Comparison of ENCODE assay signal across 1 cellular context in the genomic region with DNA sequence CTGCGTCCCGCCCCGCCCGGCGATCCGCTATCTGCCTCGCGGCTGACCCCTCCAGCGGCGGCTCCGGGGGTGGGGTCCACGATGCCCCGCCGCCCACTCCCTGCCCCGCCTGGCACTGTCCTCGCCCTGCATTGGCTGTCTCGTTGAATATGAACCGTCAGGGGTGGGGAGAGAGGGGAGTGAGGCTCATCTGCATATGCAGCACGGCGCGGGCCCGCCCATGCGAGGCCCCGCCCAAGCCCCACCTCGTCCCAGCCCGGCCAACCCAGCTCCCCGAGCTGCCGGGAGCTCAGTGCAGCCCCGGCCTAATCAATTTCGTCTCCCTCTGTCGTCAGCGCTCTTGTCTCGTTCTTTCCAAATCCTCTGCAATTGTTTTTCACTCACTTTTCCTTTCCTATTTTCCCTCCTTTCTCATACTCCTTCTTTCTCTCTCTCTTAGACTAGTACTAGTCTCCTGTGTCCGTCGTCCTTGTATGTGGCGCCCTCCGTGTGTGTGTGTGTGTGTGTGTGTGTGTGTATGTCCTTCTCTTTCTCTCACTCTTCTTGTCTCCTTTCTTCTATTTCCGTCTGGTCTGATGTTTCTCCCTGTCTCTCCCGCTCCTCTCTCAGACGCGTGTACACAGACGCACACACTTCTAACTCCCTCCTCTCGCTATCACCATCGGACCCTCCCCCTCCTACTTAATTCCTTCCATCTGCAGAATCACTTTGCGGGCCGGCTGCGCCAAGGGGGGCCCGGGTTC.
A peak's percentile ranks its signal among the peaks of the same experiment; 100 is the strongest.
TF ChIP-seq lines count a peak whose summit lies in the region.

No MANE protein-coding gene starts in this region.

TF ChIP-seq in K562, 482 proteins besides CTCF, POLR2A, EP300 and RAD21 (continued from another document and continues in another):
- no peak for TF ChIP-seq MED1 (CRISPR knock-in tag; IDR thresholded peaks at IDR 0.05; ENCODE audit: borderline replicate concordance)
- TF ChIP-seq RBM34 (IDR thresholded peaks at IDR 0.05; ENCODE audit: borderline replicate concordance, insufficient read depth, low read length) = no peak
- no peak for TF ChIP-seq TAF15 (IDR thresholded peaks at IDR 0.05; ENCODE audit: low read depth, low read length)
- no peak for TF ChIP-seq TGIF2 (CRISPR knock-in tag; IDR thresholded peaks at IDR 0.05)
- TF ChIP-seq, protein P1, sequence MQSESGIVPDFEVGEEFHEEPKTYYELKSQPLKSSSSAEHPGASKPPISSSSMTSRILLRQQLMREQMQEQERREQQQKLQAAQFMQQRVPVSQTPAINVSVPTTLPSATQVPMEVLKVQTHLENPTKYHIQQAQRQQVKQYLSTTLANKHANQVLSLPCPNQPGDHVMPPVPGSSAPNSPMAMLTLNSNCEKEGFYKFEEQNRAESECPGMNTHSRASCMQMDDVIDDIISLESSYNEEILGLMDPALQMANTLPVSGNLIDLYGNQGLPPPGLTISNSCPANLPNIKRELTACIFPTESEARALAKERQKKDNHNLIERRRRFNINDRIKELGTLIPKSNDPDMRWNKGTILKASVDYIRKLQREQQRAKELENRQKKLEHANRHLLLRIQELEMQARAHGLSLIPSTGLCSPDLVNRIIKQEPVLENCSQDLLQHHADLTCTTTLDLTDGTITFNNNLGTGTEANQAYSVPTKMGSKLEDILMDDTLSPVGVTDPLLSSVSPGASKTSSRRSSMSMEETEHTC (IDR thresholded peaks at IDR 0.05) = no peak
- no peak for TF ChIP-seq KAT7 (CRISPR knock-in tag; IDR thresholded peaks at IDR 0.05; ENCODE audit: borderline replicate concordance)
- TF ChIP-seq EGR1 (conservative IDR thresholded peaks at IDR 0.05) = peak; percentile 98
- TF ChIP-seq, protein P2, sequence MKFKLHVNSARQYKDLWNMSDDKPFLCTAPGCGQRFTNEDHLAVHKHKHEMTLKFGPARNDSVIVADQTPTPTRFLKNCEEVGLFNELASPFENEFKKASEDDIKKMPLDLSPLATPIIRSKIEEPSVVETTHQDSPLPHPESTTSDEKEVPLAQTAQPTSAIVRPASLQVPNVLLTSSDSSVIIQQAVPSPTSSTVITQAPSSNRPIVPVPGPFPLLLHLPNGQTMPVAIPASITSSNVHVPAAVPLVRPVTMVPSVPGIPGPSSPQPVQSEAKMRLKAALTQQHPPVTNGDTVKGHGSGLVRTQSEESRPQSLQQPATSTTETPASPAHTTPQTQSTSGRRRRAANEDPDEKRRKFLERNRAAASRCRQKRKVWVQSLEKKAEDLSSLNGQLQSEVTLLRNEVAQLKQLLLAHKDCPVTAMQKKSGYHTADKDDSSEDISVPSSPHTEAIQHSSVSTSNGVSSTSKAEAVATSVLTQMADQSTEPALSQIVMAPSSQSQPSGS (CRISPR knock-in tag; IDR thresholded peaks at IDR 0.05) = no peak
- TF ChIP-seq HMGN3 (IDR thresholded peaks at IDR 0.05; ENCODE audit: borderline replicate concordance, extremely low read depth, insufficient read length, low read depth, low read length) = peak; percentile 95
- TF ChIP-seq, protein P3, sequence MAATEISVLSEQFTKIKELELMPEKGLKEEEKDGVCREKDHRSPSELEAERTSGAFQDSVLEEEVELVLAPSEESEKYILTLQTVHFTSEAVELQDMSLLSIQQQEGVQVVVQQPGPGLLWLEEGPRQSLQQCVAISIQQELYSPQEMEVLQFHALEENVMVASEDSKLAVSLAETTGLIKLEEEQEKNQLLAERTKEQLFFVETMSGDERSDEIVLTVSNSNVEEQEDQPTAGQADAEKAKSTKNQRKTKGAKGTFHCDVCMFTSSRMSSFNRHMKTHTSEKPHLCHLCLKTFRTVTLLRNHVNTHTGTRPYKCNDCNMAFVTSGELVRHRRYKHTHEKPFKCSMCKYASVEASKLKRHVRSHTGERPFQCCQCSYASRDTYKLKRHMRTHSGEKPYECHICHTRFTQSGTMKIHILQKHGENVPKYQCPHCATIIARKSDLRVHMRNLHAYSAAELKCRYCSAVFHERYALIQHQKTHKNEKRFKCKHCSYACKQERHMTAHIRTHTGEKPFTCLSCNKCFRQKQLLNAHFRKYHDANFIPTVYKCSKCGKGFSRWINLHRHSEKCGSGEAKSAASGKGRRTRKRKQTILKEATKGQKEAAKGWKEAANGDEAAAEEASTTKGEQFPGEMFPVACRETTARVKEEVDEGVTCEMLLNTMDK (IDR thresholded peaks at IDR 0.05; ENCODE audit: borderline replicate concordance, insufficient read depth, low read depth, low read length, poor library complexity, severe bottlenecking) = no peak
- peak; percentile 99 for TF ChIP-seq DNMT1 (IDR thresholded peaks at IDR 0.05)
- no peak for TF ChIP-seq POLR2AphosphoS2 (IDR thresholded peaks at IDR 0.05; ENCODE audit: low read length)
- TF ChIP-seq, protein P4, sequence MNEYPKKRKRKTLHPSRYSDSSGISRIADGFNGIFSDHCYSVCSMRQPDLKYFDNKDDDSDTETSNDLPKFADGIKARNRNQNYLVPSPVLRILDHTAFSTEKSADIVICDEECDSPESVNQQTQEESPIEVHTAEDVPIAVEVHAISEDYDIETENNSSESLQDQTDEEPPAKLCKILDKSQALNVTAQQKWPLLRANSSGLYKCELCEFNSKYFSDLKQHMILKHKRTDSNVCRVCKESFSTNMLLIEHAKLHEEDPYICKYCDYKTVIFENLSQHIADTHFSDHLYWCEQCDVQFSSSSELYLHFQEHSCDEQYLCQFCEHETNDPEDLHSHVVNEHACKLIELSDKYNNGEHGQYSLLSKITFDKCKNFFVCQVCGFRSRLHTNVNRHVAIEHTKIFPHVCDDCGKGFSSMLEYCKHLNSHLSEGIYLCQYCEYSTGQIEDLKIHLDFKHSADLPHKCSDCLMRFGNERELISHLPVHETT (CRISPR knock-in tag; conservative IDR thresholded peaks at IDR 0.05 in 1 of 2, IDR thresholded peaks at IDR 0.05 in 1 of 2) = no peak
- TF ChIP-seq FOSL1 (tag; conservative IDR thresholded peaks at IDR 0.05) = no peak
- TF ChIP-seq, protein P5, sequence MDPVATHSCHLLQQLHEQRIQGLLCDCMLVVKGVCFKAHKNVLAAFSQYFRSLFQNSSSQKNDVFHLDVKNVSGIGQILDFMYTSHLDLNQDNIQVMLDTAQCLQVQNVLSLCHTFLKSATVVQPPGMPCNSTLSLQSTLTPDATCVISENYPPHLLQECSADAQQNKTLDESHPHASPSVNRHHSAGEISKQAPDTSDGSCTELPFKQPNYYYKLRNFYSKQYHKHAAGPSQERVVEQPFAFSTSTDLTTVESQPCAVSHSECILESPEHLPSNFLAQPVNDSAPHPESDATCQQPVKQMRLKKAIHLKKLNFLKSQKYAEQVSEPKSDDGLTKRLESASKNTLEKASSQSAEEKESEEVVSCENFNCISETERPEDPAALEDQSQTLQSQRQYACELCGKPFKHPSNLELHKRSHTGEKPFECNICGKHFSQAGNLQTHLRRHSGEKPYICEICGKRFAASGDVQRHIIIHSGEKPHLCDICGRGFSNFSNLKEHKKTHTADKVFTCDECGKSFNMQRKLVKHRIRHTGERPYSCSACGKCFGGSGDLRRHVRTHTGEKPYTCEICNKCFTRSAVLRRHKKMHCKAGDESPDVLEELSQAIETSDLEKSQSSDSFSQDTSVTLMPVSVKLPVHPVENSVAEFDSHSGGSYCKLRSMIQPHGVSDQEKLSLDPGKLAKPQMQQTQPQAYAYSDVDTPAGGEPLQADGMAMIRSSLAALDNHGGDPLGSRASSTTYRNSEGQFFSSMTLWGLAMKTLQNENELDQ (CRISPR knock-in tag; IDR thresholded peaks at IDR 0.05; ENCODE audit: borderline replicate concordance) = no peak
- TF ChIP-seq, protein P6, sequence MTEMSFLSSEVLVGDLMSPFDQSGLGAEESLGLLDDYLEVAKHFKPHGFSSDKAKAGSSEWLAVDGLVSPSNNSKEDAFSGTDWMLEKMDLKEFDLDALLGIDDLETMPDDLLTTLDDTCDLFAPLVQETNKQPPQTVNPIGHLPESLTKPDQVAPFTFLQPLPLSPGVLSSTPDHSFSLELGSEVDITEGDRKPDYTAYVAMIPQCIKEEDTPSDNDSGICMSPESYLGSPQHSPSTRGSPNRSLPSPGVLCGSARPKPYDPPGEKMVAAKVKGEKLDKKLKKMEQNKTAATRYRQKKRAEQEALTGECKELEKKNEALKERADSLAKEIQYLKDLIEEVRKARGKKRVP (CRISPR knock-in tag; IDR thresholded peaks at IDR 0.05) = no peak
- no peak for TF ChIP-seq PURB (CRISPR knock-in tag; IDR thresholded peaks at IDR 0.05; ENCODE audit: low read depth)
- TF ChIP-seq ZNF696 (CRISPR knock-in tag; conservative IDR thresholded peaks at IDR 0.05) = no peak
- peak; percentile 72 for TF ChIP-seq SNIP1 (IDR thresholded peaks at IDR 0.05; ENCODE audit: low read depth)
- TF ChIP-seq ELF4 (CRISPR knock-in tag; IDR thresholded peaks at IDR 0.05) = peak; percentile 98
- TF ChIP-seq CREB1 (IDR thresholded peaks at IDR 0.05) = peak; percentile 47; the same call in 1 of the 2 replicates
- TF ChIP-seq CREB1 (CRISPR knock-in tag; IDR thresholded peaks at IDR 0.05) = peak; percentile 42; the same call in 1 of the 2 replicates
- TF ChIP-seq, protein P7, sequence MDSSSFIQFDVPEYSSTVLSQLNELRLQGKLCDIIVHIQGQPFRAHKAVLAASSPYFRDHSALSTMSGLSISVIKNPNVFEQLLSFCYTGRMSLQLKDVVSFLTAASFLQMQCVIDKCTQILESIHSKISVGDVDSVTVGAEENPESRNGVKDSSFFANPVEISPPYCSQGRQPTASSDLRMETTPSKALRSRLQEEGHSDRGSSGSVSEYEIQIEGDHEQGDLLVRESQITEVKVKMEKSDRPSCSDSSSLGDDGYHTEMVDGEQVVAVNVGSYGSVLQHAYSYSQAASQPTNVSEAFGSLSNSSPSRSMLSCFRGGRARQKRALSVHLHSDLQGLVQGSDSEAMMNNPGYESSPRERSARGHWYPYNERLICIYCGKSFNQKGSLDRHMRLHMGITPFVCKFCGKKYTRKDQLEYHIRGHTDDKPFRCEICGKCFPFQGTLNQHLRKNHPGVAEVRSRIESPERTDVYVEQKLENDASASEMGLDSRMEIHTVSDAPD (CRISPR knock-in tag; IDR thresholded peaks at IDR 0.05) = no peak
- TF ChIP-seq MEIS2 (IDR thresholded peaks at IDR 0.05; ENCODE audit: partially characterized antibody) = no peak
- TF ChIP-seq XRCC3 (IDR thresholded peaks at IDR 0.05) = no peak
- TF ChIP-seq NRF1 (conservative IDR thresholded peaks at IDR 0.05 in 1 of 2, IDR thresholded peaks at IDR 0.05 in 1 of 2) = peak; percentile 83 to 84
- TF ChIP-seq, protein P8, sequence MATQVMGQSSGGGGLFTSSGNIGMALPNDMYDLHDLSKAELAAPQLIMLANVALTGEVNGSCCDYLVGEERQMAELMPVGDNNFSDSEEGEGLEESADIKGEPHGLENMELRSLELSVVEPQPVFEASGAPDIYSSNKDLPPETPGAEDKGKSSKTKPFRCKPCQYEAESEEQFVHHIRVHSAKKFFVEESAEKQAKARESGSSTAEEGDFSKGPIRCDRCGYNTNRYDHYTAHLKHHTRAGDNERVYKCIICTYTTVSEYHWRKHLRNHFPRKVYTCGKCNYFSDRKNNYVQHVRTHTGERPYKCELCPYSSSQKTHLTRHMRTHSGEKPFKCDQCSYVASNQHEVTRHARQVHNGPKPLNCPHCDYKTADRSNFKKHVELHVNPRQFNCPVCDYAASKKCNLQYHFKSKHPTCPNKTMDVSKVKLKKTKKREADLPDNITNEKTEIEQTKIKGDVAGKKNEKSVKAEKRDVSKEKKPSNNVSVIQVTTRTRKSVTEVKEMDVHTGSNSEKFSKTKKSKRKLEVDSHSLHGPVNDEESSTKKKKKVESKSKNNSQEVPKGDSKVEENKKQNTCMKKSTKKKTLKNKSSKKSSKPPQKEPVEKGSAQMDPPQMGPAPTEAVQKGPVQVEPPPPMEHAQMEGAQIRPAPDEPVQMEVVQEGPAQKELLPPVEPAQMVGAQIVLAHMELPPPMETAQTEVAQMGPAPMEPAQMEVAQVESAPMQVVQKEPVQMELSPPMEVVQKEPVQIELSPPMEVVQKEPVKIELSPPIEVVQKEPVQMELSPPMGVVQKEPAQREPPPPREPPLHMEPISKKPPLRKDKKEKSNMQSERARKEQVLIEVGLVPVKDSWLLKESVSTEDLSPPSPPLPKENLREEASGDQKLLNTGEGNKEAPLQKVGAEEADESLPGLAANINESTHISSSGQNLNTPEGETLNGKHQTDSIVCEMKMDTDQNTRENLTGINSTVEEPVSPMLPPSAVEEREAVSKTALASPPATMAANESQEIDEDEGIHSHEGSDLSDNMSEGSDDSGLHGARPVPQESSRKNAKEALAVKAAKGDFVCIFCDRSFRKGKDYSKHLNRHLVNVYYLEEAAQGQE (CRISPR knock-in tag; IDR thresholded peaks at IDR 0.05; ENCODE audit: low read depth) = no peak
- TF ChIP-seq, protein P9, sequence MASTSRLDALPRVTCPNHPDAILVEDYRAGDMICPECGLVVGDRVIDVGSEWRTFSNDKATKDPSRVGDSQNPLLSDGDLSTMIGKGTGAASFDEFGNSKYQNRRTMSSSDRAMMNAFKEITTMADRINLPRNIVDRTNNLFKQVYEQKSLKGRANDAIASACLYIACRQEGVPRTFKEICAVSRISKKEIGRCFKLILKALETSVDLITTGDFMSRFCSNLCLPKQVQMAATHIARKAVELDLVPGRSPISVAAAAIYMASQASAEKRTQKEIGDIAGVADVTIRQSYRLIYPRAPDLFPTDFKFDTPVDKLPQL (IDR thresholded peaks at IDR 0.05; ENCODE audit: extremely low read depth, insufficient read length) = no peak
- TF ChIP-seq CREBBP (IDR thresholded peaks at IDR 0.05; ENCODE audit: low read depth, low read length) = no peak
- TF ChIP-seq CC2D1A (IDR thresholded peaks at IDR 0.05) = peak; percentile 91
- peak; percentile 97; the same call in 1 of the 2 replicates for TF ChIP-seq GATAD2A (IDR thresholded peaks at IDR 0.05)
- no peak for TF ChIP-seq RFX1 (IDR thresholded peaks at IDR 0.05)
- TF ChIP-seq, protein P10, sequence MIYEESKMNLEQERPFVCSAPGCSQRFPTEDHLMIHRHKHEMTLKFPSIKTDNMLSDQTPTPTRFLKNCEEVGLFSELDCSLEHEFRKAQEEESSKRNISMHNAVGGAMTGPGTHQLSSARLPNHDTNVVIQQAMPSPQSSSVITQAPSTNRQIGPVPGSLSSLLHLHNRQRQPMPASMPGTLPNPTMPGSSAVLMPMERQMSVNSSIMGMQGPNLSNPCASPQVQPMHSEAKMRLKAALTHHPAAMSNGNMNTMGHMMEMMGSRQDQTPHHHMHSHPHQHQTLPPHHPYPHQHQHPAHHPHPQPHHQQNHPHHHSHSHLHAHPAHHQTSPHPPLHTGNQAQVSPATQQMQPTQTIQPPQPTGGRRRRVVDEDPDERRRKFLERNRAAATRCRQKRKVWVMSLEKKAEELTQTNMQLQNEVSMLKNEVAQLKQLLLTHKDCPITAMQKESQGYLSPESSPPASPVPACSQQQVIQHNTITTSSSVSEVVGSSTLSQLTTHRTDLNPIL (CRISPR knock-in tag; IDR thresholded peaks at IDR 0.05) = no peak
- TF ChIP-seq ZNF644 (tag; IDR thresholded peaks at IDR 0.05; ENCODE audit: low read depth) = no peak
- TF ChIP-seq YY1 (IDR thresholded peaks at IDR 0.05; ENCODE audit: borderline replicate concordance in 1 of 3, control insufficient read depth in 1 of 3, extremely low read depth in 1 of 3, insufficient read depth in 3 of 3, insufficient read length in 1 of 3, insufficient replicate concordance in 2 of 3, low read depth in 1 of 3, low read length in 2 of 3) = no peak
- TF ChIP-seq ZNF217 (CRISPR knock-in tag; IDR thresholded peaks at IDR 0.05) = no peak
- no peak for TF ChIP-seq EZH2 (IDR thresholded peaks at IDR 0.05; ENCODE audit: borderline replicate concordance, low read depth, low read length)
- TF ChIP-seq XRCC5 (IDR thresholded peaks at IDR 0.05; ENCODE audit: low read depth, low read length) = no peak; the same call in 1 of the 2 replicates
- TF ChIP-seq ZBTB7A (IDR thresholded peaks at IDR 0.05; ENCODE audit: borderline replicate concordance, control insufficient read depth, low read depth, low read length) = peak; percentile 98
- TF ChIP-seq, protein P11, sequence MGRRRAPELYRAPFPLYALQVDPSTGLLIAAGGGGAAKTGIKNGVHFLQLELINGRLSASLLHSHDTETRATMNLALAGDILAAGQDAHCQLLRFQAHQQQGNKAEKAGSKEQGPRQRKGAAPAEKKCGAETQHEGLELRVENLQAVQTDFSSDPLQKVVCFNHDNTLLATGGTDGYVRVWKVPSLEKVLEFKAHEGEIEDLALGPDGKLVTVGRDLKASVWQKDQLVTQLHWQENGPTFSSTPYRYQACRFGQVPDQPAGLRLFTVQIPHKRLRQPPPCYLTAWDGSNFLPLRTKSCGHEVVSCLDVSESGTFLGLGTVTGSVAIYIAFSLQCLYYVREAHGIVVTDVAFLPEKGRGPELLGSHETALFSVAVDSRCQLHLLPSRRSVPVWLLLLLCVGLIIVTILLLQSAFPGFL (CRISPR knock-in tag; IDR thresholded peaks at IDR 0.05) = no peak
